1 cellular context compared by ENCODE assay signal in the genomic region with DNA sequence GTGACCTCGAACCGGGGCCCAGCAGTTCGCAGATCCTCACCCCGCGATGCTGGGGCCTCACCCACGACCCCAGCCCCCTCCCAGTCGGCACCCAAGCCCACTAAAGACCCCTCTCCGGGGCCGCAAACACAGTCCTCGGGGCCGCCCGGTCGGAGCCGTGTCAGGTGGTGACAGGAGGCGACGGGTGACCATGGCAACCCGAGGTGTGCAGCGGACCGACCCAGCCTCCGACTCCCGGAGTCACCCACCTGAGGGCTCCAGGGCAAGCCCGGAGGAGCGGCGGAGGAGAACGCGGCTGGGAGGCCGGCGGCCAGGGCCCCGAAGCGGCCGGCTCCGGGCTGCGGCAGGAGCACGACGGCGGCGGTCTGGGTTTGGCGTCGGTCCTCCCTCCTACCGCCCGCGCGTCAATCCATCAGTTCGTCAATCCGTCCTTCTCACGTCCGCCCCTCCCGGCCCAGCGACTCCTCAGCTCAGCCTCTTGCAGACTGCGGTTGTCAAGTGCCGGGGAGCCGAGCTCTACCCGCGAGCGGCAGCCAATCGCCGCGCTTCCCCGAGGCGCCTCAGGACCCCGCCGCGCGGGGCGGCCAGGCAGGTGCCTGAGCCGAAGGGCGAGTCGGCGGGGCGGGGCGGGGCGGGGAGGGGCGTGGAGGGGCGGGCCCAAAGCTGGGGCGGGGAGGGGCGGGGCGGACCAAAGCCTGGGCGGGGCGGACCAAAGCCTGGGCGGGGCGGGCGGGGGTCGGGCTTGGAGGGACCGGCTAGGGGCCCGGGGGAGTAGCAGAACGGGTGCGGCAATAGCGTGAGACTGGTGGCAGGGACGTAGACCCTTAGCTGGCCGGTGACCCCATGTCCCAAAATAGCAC.
TF ChIP-seq lines count a peak whose summit lies in the region.

A gene (minus strand): TSS at position 489 of the 860 bp plus-strand sequence. CDS start 18,590 bp downstream, outside the sequence.

TF ChIP-seq in HepG2, 621 proteins besides CTCF, POLR2A, EP300 and RAD21 (continued from another document and continues in another):
- TF ChIP-seq, protein P1, sequence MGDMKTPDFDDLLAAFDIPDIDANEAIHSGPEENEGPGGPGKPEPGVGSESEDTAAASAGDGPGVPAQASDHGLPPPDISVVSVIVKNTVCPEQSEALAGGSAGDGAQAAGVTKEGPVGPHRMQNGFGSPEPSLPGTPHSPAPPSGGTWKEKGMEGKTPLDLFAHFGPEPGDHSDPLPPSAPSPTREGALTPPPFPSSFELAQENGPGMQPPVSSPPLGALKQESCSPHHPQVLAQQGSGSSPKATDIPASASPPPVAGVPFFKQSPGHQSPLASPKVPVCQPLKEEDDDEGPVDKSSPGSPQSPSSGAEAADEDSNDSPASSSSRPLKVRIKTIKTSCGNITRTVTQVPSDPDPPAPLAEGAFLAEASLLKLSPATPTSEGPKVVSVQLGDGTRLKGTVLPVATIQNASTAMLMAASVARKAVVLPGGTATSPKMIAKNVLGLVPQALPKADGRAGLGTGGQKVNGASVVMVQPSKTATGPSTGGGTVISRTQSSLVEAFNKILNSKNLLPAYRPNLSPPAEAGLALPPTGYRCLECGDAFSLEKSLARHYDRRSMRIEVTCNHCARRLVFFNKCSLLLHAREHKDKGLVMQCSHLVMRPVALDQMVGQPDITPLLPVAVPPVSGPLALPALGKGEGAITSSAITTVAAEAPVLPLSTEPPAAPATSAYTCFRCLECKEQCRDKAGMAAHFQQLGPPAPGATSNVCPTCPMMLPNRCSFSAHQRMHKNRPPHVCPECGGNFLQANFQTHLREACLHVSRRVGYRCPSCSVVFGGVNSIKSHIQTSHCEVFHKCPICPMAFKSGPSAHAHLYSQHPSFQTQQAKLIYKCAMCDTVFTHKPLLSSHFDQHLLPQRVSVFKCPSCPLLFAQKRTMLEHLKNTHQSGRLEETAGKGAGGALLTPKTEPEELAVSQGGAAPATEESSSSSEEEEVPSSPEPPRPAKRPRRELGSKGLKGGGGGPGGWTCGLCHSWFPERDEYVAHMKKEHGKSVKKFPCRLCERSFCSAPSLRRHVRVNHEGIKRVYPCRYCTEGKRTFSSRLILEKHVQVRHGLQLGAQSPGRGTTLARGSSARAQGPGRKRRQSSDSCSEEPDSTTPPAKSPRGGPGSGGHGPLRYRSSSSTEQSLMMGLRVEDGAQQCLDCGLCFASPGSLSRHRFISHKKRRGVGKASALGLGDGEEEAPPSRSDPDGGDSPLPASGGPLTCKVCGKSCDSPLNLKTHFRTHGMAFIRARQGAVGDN (CRISPR knock-in tag; IDR thresholded peaks at IDR 0.05), result peak; percentile 85
- TF ChIP-seq ZNF792 (CRISPR knock-in tag; IDR thresholded peaks at IDR 0.05) (0 out of 2 replicates have a peak, but pooled peaks have one; percentile 29), MED1 (CRISPR knock-in tag; IDR thresholded peaks at IDR 0.05) (peak; percentile 38), HCFC1 (IDR thresholded peaks at IDR 0.05; ENCODE audit: low read depth, low read length) (no peak), KLF16 (CRISPR knock-in tag; IDR thresholded peaks at IDR 0.05) (peak in 1 of 2 experiments; percentile 77; a peak in 1 of 4 replicates), SIN3A (IDR thresholded peaks at IDR 0.05; ENCODE audit: borderline replicate concordance, low read depth, low read length) (peak; percentile 64; the same call in 1 of the 2 replicates), GABPB1 (CRISPR knock-in tag; IDR thresholded peaks at IDR 0.05) (peak; percentile 72), SNAPC2 (CRISPR knock-in tag; IDR thresholded peaks at IDR 0.05) (0 out of 2 replicates have a peak, but pooled peaks have one; percentile 20), U2AF1 (optimal IDR thresholded peaks at IDR 0.05; ENCODE audit: low read depth, low read length) (no peak), ZNF567 (CRISPR knock-in tag; IDR thresholded peaks at IDR 0.05; ENCODE audit: borderline replicate concordance) (no peak), SP5 (CRISPR knock-in tag; IDR thresholded peaks at IDR 0.05; ENCODE audit: borderline replicate concordance, low read depth) (no peak; the same call in 1 of the 2 replicates), STAG1 (CRISPR knock-in tag; IDR thresholded peaks at IDR 0.05) (no peak), ERF (CRISPR knock-in tag; IDR thresholded peaks at IDR 0.05) (peak; percentile 60; the same call in 1 of the 2 replicates), ZNF451 (CRISPR knock-in tag; IDR thresholded peaks at IDR 0.05) (no peak), ARNT2 (CRISPR knock-in tag; IDR thresholded peaks at IDR 0.05; ENCODE audit: low read depth) (peak; percentile 65; the same call in 1 of the 2 replicates), STAT5B (CRISPR knock-in tag; IDR thresholded peaks at IDR 0.05) (no peak)
- TF ChIP-seq, protein P2, sequence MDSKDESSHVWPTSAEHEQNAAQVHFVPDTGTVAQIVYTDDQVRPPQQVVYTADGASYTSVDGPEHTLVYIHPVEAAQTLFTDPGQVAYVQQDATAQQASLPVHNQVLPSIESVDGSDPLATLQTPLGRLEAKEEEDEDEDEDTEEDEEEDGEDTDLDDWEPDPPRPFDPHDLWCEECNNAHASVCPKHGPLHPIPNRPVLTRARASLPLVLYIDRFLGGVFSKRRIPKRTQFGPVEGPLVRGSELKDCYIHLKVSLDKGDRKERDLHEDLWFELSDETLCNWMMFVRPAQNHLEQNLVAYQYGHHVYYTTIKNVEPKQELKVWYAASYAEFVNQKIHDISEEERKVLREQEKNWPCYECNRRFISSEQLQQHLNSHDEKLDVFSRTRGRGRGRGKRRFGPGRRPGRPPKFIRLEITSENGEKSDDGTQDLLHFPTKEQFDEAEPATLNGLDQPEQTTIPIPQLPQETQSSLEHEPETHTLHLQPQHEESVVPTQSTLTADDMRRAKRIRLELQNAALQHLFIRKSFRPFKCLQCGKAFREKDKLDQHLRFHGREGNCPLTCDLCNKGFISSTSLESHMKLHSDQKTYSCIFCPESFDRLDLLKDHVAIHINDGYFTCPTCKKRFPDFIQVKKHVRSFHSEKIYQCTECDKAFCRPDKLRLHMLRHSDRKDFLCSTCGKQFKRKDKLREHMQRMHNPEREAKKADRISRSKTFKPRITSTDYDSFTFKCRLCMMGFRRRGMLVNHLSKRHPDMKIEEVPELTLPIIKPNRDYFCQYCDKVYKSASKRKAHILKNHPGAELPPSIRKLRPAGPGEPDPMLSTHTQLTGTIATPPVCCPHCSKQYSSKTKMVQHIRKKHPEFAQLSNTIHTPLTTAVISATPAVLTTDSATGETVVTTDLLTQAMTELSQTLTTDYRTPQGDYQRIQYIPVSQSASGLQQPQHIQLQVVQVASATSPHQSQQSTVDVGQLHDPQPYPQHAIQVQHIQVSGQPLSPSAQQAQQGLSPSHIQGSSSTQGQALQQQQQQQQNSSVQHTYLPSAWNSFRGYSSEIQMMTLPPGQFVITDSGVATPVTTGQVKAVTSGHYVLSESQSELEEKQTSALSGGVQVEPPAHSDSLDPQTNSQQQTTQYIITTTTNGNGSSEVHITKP (CRISPR knock-in tag; IDR thresholded peaks at IDR 0.05; ENCODE audit: low read depth), result peak; percentile 56; the same call in 1 of the 2 replicates
- TF ChIP-seq, protein P3, sequence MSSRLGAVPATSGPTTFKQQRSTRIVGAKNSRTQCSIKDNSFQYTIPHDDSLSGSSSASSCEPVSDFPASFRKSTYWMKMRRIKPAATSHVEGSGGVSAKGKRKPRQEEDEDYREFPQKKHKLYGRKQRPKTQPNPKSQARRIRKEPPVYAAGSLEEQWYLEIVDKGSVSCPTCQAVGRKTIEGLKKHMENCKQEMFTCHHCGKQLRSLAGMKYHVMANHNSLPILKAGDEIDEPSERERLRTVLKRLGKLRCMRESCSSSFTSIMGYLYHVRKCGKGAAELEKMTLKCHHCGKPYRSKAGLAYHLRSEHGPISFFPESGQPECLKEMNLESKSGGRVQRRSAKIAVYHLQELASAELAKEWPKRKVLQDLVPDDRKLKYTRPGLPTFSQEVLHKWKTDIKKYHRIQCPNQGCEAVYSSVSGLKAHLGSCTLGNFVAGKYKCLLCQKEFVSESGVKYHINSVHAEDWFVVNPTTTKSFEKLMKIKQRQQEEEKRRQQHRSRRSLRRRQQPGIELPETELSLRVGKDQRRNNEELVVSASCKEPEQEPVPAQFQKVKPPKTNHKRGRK (CRISPR knock-in tag; IDR thresholded peaks at IDR 0.05), result no peak
- TF ChIP-seq, protein P4, sequence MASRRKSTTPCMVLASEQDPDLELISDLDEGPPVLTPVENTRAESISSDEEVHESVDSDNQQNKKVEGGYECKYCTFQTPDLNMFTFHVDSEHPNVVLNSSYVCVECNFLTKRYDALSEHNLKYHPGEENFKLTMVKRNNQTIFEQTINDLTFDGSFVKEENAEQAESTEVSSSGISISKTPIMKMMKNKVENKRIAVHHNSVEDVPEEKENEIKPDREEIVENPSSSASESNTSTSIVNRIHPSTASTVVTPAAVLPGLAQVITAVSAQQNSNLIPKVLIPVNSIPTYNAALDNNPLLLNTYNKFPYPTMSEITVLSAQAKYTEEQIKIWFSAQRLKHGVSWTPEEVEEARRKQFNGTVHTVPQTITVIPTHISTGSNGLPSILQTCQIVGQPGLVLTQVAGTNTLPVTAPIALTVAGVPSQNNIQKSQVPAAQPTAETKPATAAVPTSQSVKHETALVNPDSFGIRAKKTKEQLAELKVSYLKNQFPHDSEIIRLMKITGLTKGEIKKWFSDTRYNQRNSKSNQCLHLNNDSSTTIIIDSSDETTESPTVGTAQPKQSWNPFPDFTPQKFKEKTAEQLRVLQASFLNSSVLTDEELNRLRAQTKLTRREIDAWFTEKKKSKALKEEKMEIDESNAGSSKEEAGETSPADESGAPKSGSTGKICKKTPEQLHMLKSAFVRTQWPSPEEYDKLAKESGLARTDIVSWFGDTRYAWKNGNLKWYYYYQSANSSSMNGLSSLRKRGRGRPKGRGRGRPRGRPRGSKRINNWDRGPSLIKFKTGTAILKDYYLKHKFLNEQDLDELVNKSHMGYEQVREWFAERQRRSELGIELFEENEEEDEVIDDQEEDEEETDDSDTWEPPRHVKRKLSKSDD (CRISPR knock-in tag; IDR thresholded peaks at IDR 0.05; ENCODE audit: low read depth), result no peak
- TF ChIP-seq, protein P5, sequence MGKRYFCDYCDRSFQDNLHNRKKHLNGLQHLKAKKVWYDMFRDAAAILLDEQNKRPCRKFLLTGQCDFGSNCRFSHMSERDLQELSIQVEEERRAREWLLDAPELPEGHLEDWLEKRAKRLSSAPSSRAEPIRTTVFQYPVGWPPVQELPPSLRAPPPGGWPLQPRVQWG (CRISPR knock-in tag; IDR thresholded peaks at IDR 0.05; ENCODE audit: borderline replicate concordance, low read depth), result no peak
- TF ChIP-seq, protein P6, sequence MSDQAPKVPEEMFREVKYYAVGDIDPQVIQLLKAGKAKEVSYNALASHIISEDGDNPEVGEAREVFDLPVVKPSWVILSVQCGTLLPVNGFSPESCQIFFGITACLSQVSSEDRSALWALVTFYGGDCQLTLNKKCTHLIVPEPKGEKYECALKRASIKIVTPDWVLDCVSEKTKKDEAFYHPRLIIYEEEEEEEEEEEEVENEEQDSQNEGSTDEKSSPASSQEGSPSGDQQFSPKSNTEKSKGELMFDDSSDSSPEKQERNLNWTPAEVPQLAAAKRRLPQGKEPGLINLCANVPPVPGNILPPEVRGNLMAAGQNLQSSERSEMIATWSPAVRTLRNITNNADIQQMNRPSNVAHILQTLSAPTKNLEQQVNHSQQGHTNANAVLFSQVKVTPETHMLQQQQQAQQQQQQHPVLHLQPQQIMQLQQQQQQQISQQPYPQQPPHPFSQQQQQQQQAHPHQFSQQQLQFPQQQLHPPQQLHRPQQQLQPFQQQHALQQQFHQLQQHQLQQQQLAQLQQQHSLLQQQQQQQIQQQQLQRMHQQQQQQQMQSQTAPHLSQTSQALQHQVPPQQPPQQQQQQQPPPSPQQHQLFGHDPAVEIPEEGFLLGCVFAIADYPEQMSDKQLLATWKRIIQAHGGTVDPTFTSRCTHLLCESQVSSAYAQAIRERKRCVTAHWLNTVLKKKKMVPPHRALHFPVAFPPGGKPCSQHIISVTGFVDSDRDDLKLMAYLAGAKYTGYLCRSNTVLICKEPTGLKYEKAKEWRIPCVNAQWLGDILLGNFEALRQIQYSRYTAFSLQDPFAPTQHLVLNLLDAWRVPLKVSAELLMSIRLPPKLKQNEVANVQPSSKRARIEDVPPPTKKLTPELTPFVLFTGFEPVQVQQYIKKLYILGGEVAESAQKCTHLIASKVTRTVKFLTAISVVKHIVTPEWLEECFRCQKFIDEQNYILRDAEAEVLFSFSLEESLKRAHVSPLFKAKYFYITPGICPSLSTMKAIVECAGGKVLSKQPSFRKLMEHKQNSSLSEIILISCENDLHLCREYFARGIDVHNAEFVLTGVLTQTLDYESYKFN (CRISPR knock-in tag; conservative IDR thresholded peaks at IDR 0.05), result peak; percentile 22; the same call in 1 of the 2 replicates
